In genomic region chr5:115831163-115831768, GRCh38 we compare ENCODE assay signal across 8 cellular contexts. TPM values are rescaled to one million over a fixed set of nuclear protein-coding genes. Genes with fewer than 3 reads are reported as not detected.
DNase-seq lines count a peak whose midpoint lies in the region; ATAC-seq and TF ChIP-seq lines count a peak whose summit lies in the region.

No MANE protein-coding gene starts in this region.

- TF ChIP-seq POLR2A in thyroid gland (IDR thresholded peaks at IDR 0.05): no peak

- intact Hi-C loops in Right ventricle myocardium superior (cut with DNase I): loop anchor here (10.0 kb wide), 1 partner anchor 536 kb away; the partner anchor contains the start of gene CCDC112
- intact Hi-C loops in cardiac septum (cut with DNase I): loop anchor here (10.0 kb wide), 1 partner anchor 286 kb away; the partner anchor contains the start of gene FEM1C
- intact Hi-C loops in thyroid gland (cut with DNase I): no loop called here

- no peak overlapping the region for H2AFZ ChIP-seq in Karpas-422 (ENCODE audit: low read length)

- H3K27me3 Mint-ChIP-seq in immature natural killer cell (ENCODE audit: low read depth in 3 of 3): no peaks in the 10 kb centered on the region

- peaks cover 4 to 19% of the 10 kb centered on the region in 2 donors for H3K4me1 Mint-ChIP-seq in immature natural killer cell

- H3K36me3 Mint-ChIP-seq in immature natural killer cell: peaks cover 17 to 40% (median 28%) of the 10 kb centered on the region in 3 donors

- H3K4me2 ChIP-seq in Karpas-422 (ENCODE audit: low read depth, low read length, poor library complexity, severe bottlenecking): no peak overlapping the region

- H3K27ac Mint-ChIP-seq in immature natural killer cell: peak overlapping the region in 5 of 6 donors; percentile 4 to 59 (median 28)

- H3K9ac ChIP-seq in Karpas-422 (ENCODE audit: low read length): no peak overlapping the region

- H4K20me1 ChIP-seq in Karpas-422 (ENCODE audit: insufficient read depth, low read depth, low read length): no peaks in the 10 kb centered on the region

- H3K79me2 ChIP-seq in Karpas-422 (ENCODE audit: low read length): no peaks in the 10 kb centered on the region

- H3K27ac ChIP-seq in Karpas-422 (ENCODE audit: low read length) (no peak overlapping the region), thyroid gland (no peak overlapping the region)
- H3K27ac ChIP-seq in effector memory CD4-positive, alpha-beta T cell (ENCODE audit: insufficient read depth, low read length, poor library complexity, severe bottlenecking): no peak overlapping the region

- DNase-seq in Right ventricle myocardium superior (no peak), cardiac septum (ENCODE audit: low spot score) (no peak), Karpas-422 (peak; percentile 81), amniotic stem cell (lab: John Stamatoyannopoulos, UW) (peak; percentile 52), immature natural killer cell (peak; percentile 31 to 40 (median 32)), thyroid gland (no peak)
- no peak for DNase-seq in effector memory CD4-positive, alpha-beta T cell

- H3K4me3 Mint-ChIP-seq in immature natural killer cell: no peak overlapping the region

- H3K9me3 ChIP-seq in Karpas-422 (ENCODE audit: low read length) (no peaks in the 10 kb centered on the region), thyroid gland (no peaks in the 10 kb centered on the region)
- H3K9me3 ChIP-seq in effector memory CD4-positive, alpha-beta T cell (ENCODE audit: control insufficient read depth, low read length): no peaks in the 10 kb centered on the region

- peak; percentile 28 to 77 (median 44) for TF ChIP-seq CTCF in thyroid gland (IDR thresholded peaks at IDR 0.05)

- ATAC-seq in Right ventricle myocardium superior (ENCODE audit: poor library complexity): peak; percentile 53
- peak; percentile 81 for ATAC-seq in GM21515 (IDR thresholded peaks at IDR 0.05; ENCODE audit: unreplicated experiment)

- peaks cover 67% of the 10 kb centered on the region for H3K36me3 ChIP-seq in Karpas-422 (ENCODE audit: insufficient read depth, low read length)
- H3K36me3 ChIP-seq in thyroid gland: peaks cover 12 to 38% of the 10 kb centered on the region in 2 donors
- peaks cover 44% of the 10 kb centered on the region for H3K36me3 ChIP-seq in effector memory CD4-positive, alpha-beta T cell (ENCODE audit: control insufficient read depth, insufficient read depth, low read length)

- H3K27me3 ChIP-seq in Karpas-422 (ENCODE audit: low read length) (no peaks in the 10 kb centered on the region), thyroid gland (no peaks in the 10 kb centered on the region)
- H3K27me3 ChIP-seq in effector memory CD4-positive, alpha-beta T cell (replicated peaks; ENCODE audit: control insufficient read depth, insufficient read depth, low read length, poor library complexity, severe bottlenecking): no peaks in the 10 kb centered on the region

- H3K4me3 ChIP-seq in Karpas-422 (ENCODE audit: low read length): no peak overlapping the region
- H3K4me3 ChIP-seq in thyroid gland (replicated peaks in 1 of 3): no peak overlapping the region
- no peak overlapping the region for H3K4me3 ChIP-seq in effector memory CD4-positive, alpha-beta T cell (ENCODE audit: insufficient read depth, low read depth, low read length, poor library complexity, severe bottlenecking)

- 54 to 61% methylated on average over 2 of the region's 2 CpGs for WGBS in thyroid gland, 2 donors

- H3K9me3 Mint-ChIP-seq in immature natural killer cell: no peaks in the 10 kb centered on the region

- no peaks in the 10 kb centered on the region for H3K9me2 ChIP-seq in Karpas-422 (replicated peaks; ENCODE audit: insufficient read depth, low read length)

- H3K4me1 ChIP-seq in Karpas-422 (ENCODE audit: low read length) (peaks cover 10% of the 10 kb centered on the region), thyroid gland (no peaks in the 10 kb centered on the region)
- no peaks in the 10 kb centered on the region for H3K4me1 ChIP-seq in effector memory CD4-positive, alpha-beta T cell (ENCODE audit: control insufficient read depth, insufficient read depth, low read length, poor library complexity, severe bottlenecking)

RNA-seq across cellular contexts. Expression of gene ATG12, which starts 10.1 kb away (rescaled TPM):
- total RNA-seq in Right ventricle myocardium superior (23.0 TPM), cardiac septum (22.5 TPM), thyroid gland (10 to 100 TPM; 42.0 to 98.7 (median 68.1) TPM)
- total RNA-seq in Karpas-422 (2014; rRNA removed; shearing (Covaris generic); ENCODE audit: low replicate concordance): 34.2 and 59.3 TPM in 2 replicates
- polyA plus RNA-seq in immature natural killer cell: 100 to 1,000 TPM in 2 of 3 donors, 10 to 100 TPM in 1; 91.5 to 140 (median 130) TPM

RNA-seq across cellular contexts. Expression of gene AP3S1, which starts 10.5 kb away (rescaled TPM):
- total RNA-seq in Right ventricle myocardium superior (49.1 TPM), cardiac septum (56.6 TPM), thyroid gland (100 to 1,000 TPM in 3 of 4 donors, 10 to 100 TPM in 1; 59.2 to 207 (median 149) TPM)
- 137 and 188 TPM in 2 replicates for total RNA-seq in Karpas-422 (2014; rRNA removed; shearing (Covaris generic); ENCODE audit: low replicate concordance)
- 10 to 100 TPM; 63.7 to 96.1 (median 71.7) TPM for polyA plus RNA-seq in immature natural killer cell

RNA-seq across cellular contexts. Expression of gene CDO1, which starts 14.8 kb away (rescaled TPM):
- total RNA-seq in Right ventricle myocardium superior: 9.2 TPM
- total RNA-seq in cardiac septum: 3.6 TPM
- not detected in 2 replicates for total RNA-seq in Karpas-422 (2014; rRNA removed; shearing (Covaris generic); ENCODE audit: low replicate concordance)
- not detected for polyA plus RNA-seq in immature natural killer cell
- total RNA-seq in thyroid gland: 10 to 100 TPM in 3 of 4 donors, 1 to 10 TPM in 1; 4.0 to 40.4 (median 24.0) TPM

Comparison
In these comparisons a context has a peak if more than half of its experiments do, and no peak if none do; other contexts are left out.
1. DNase-seq: peak in Karpas-422 (single experiment), amniotic stem cell (single experiment) and immature natural killer cell (3 of 3); none in Right ventricle myocardium superior (single experiment), cardiac septum (single experiment), thyroid gland (0 of 2) and effector memory CD4-positive, alpha-beta T cell (0 of 3).